In the genomic region with DNA sequence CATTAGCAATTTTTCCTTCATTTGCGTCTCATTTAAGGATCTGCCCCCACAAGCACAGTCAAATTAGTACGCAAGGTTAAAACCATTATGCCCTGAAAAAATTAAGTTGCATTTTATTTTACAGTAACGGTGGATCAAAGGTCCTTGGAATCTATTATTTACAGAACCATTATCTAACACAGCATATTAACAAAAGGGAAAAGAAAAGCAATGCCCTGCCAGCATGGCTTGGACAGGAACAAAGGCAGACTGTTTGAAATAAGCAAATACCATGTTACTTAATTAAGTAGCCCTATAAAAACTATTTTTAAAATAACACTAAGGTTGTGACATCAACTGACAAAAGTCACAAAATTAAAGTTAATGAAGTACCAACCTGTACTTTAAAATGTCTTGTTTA, we compare ENCODE assay signal across 1 cellular context.
TF ChIP-seq lines count a peak whose summit lies in the region.

No MANE protein-coding gene starts in this region.

TF ChIP-seq in HepG2, 621 proteins besides CTCF, POLR2A, EP300 and RAD21 (continued from another document):
- TF ChIP-seq SALL2 (CRISPR knock-in tag; IDR thresholded peaks at IDR 0.05) (no peak), ZNF747 (CRISPR knock-in tag; IDR thresholded peaks at IDR 0.05; ENCODE audit: borderline replicate concordance) (no peak), MEIS1 (CRISPR knock-in tag; IDR thresholded peaks at IDR 0.05; ENCODE audit: borderline replicate concordance) (no peak), YY1 (IDR thresholded peaks at IDR 0.05; ENCODE audit: insufficient read depth, insufficient replicate concordance, low read depth, low read length) (no peak), ZXDC (CRISPR knock-in tag; IDR thresholded peaks at IDR 0.05) (no peak), SYNCRIP (IDR thresholded peaks at IDR 0.05; ENCODE audit: insufficient read depth, low read depth, low read length) (no peak), PAWR (CRISPR knock-in tag; IDR thresholded peaks at IDR 0.05; ENCODE audit: borderline replicate concordance) (no peak), HOXA9 (CRISPR knock-in tag; IDR thresholded peaks at IDR 0.05; ENCODE audit: borderline replicate concordance) (no peak), ZNF780A (CRISPR knock-in tag; IDR thresholded peaks at IDR 0.05) (no peak), SMAD3 (CRISPR knock-in tag; IDR thresholded peaks at IDR 0.05) (no peak), ELF3 (CRISPR knock-in tag; IDR thresholded peaks at IDR 0.05) (peak; percentile 41; the same call in 1 of the 2 replicates), HNF4A (CRISPR knock-in tag; IDR thresholded peaks at IDR 0.05) (0 out of 2 replicates have a peak, but pooled peaks have one; percentile 32), KLF16 (CRISPR knock-in tag; IDR thresholded peaks at IDR 0.05) (no peak), ZBTB10 (CRISPR knock-in tag; IDR thresholded peaks at IDR 0.05; ENCODE audit: borderline replicate concordance) (no peak), ZSCAN30 (CRISPR knock-in tag; IDR thresholded peaks at IDR 0.05) (no peak), STAG1 (CRISPR knock-in tag; IDR thresholded peaks at IDR 0.05) (no peak), ZNF33B (CRISPR knock-in tag; IDR thresholded peaks at IDR 0.05) (no peak), PLRG1 (conservative IDR thresholded peaks at IDR 0.05) (no peak), KMT2A (CRISPR knock-in tag; IDR thresholded peaks at IDR 0.05) (no peak), ARNT (IDR thresholded peaks at IDR 0.05) (no peak), MIXL1 (CRISPR knock-in tag; IDR thresholded peaks at IDR 0.05) (peak; percentile 58; the same call in 1 of the 2 replicates), ZBTB38 (CRISPR knock-in tag; IDR thresholded peaks at IDR 0.05) (no peak), CBX2 (IDR thresholded peaks at IDR 0.05; ENCODE audit: low read depth, low read length) (no peak), CBX2 (CRISPR knock-in tag; IDR thresholded peaks at IDR 0.05; ENCODE audit: low read depth) (no peak), GATAD2A (CRISPR knock-in tag; IDR thresholded peaks at IDR 0.05) (peak; percentile 58), TCF7 (IDR thresholded peaks at IDR 0.05; ENCODE audit: low read depth) (peak; percentile 45; the same call in 1 of the 2 replicates), SOX6 (IDR thresholded peaks at IDR 0.05) (no peak), SOX6 (CRISPR knock-in tag; IDR thresholded peaks at IDR 0.05) (peak; percentile 70), KDM1A (CRISPR knock-in tag; IDR thresholded peaks at IDR 0.05) (no peak), NR2C2 (CRISPR knock-in tag; IDR thresholded peaks at IDR 0.05; ENCODE audit: borderline replicate concordance) (no peak), PCBP2 (optimal IDR thresholded peaks at IDR 0.05; ENCODE audit: low read depth, low read length, poor library complexity, severe bottlenecking) (no peak), ZBTB43 (CRISPR knock-in tag; conservative IDR thresholded peaks at IDR 0.05) (no peak), CCAR2 (optimal IDR thresholded peaks at IDR 0.05; ENCODE audit: low read depth, low read length) (no peak), ZSCAN5A (CRISPR knock-in tag; IDR thresholded peaks at IDR 0.05; ENCODE audit: borderline replicate concordance) (no peak), FOXP1 (IDR thresholded peaks at IDR 0.05) (no peak), FOXP1 (CRISPR knock-in tag; IDR thresholded peaks at IDR 0.05) (peak; percentile 17; the same call in 1 of the 2 replicates), SMC3 (IDR thresholded peaks at IDR 0.05; ENCODE audit: low read length) (no peak; the same call in 1 of the 2 replicates)
- TF ChIP-seq, protein P1, sequence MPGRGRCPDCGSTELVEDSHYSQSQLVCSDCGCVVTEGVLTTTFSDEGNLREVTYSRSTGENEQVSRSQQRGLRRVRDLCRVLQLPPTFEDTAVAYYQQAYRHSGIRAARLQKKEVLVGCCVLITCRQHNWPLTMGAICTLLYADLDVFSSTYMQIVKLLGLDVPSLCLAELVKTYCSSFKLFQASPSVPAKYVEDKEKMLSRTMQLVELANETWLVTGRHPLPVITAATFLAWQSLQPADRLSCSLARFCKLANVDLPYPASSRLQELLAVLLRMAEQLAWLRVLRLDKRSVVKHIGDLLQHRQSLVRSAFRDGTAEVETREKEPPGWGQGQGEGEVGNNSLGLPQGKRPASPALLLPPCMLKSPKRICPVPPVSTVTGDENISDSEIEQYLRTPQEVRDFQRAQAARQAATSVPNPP (CRISPR knock-in tag; IDR thresholded peaks at IDR 0.05): no peak
- TF ChIP-seq, protein P2, sequence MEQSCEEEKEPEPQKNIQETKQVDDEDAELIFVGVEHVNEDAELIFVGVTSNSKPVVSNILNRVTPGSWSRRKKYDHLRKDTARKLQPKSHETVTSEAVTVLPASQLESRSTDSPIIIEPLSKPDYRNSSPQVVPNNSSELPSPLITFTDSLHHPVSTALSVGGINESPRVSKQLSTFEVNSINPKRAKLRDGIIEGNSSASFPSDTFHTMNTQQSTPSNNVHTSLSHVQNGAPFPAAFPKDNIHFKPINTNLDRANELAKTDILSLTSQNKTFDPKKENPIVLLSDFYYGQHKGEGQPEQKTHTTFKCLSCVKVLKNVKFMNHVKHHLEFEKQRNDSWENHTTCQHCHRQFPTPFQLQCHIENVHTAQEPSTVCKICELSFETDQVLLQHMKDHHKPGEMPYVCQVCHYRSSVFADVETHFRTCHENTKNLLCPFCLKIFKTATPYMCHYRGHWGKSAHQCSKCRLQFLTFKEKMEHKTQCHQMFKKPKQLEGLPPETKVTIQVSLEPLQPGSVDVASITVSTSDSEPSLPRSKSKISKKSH (CRISPR knock-in tag; IDR thresholded peaks at IDR 0.05; ENCODE audit: borderline replicate concordance): no peak
- TF ChIP-seq, protein P3, sequence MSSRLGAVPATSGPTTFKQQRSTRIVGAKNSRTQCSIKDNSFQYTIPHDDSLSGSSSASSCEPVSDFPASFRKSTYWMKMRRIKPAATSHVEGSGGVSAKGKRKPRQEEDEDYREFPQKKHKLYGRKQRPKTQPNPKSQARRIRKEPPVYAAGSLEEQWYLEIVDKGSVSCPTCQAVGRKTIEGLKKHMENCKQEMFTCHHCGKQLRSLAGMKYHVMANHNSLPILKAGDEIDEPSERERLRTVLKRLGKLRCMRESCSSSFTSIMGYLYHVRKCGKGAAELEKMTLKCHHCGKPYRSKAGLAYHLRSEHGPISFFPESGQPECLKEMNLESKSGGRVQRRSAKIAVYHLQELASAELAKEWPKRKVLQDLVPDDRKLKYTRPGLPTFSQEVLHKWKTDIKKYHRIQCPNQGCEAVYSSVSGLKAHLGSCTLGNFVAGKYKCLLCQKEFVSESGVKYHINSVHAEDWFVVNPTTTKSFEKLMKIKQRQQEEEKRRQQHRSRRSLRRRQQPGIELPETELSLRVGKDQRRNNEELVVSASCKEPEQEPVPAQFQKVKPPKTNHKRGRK (CRISPR knock-in tag; IDR thresholded peaks at IDR 0.05): no peak
- TF ChIP-seq, protein P4, sequence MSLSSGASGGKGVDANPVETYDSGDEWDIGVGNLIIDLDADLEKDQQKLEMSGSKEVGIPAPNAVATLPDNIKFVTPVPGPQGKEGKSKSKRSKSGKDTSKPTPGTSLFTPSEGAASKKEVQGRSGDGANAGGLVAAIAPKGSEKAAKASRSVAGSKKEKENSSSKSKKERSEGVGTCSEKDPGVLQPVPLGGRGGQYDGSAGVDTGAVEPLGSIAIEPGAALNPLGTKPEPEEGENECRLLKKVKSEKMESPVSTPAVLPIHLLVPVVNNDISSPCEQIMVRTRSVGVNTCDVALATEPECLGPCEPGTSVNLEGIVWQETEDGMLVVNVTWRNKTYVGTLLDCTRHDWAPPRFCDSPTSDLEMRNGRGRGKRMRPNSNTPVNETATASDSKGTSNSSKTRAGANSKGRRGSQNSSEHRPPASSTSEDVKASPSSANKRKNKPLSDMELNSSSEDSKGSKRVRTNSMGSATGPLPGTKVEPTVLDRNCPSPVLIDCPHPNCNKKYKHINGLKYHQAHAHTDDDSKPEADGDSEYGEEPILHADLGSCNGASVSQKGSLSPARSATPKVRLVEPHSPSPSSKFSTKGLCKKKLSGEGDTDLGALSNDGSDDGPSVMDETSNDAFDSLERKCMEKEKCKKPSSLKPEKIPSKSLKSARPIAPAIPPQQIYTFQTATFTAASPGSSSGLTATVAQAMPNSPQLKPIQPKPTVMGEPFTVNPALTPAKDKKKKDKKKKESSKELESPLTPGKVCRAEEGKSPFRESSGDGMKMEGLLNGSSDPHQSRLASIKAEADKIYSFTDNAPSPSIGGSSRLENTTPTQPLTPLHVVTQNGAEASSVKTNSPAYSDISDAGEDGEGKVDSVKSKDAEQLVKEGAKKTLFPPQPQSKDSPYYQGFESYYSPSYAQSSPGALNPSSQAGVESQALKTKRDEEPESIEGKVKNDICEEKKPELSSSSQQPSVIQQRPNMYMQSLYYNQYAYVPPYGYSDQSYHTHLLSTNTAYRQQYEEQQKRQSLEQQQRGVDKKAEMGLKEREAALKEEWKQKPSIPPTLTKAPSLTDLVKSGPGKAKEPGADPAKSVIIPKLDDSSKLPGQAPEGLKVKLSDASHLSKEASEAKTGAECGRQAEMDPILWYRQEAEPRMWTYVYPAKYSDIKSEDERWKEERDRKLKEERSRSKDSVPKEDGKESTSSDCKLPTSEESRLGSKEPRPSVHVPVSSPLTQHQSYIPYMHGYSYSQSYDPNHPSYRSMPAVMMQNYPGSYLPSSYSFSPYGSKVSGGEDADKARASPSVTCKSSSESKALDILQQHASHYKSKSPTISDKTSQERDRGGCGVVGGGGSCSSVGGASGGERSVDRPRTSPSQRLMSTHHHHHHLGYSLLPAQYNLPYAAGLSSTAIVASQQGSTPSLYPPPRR (CRISPR knock-in tag; IDR thresholded peaks at IDR 0.05; ENCODE audit: borderline replicate concordance): no peak
- TF ChIP-seq, protein P5, sequence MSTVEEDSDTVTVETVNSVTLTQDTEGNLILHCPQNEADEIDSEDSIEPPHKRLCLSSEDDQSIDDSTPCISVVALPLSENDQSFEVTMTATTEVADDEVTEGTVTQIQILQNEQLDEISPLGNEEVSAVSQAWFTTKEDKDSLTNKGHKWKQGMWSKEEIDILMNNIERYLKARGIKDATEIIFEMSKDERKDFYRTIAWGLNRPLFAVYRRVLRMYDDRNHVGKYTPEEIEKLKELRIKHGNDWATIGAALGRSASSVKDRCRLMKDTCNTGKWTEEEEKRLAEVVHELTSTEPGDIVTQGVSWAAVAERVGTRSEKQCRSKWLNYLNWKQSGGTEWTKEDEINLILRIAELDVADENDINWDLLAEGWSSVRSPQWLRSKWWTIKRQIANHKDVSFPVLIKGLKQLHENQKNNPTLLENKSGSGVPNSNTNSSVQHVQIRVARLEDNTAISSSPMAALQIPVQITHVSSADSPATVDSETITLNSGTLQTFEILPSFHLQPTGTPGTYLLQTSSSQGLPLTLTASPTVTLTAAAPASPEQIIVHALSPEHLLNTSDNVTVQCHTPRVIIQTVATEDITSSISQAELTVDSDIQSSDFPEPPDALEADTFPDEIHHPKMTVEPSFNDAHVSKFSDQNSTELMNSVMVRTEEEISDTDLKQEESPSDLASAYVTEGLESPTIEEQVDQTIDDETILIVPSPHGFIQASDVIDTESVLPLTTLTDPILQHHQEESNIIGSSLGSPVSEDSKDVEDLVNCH (CRISPR knock-in tag; IDR thresholded peaks at IDR 0.05): no peak
